Comparison of ENCODE assay signal across 11 cellular contexts in genomic region chrX:73262991-73263390, GRCh38. TPM values are rescaled to one million over a fixed set of nuclear protein-coding genes. Genes with fewer than 3 reads are reported as not detected.
DNase-seq lines count a peak whose midpoint lies in the region; ATAC-seq and TF ChIP-seq lines count a peak whose summit lies in the region.
"Had no signal": no experiment of that assay in that cellular context is flagged by ENCODE, and none has a peak within 500 bp of the region (broad histone marks: within the 10 kb centered on the region; RNA-seq: fewer than 3 reads in every experiment).

No MANE protein-coding gene starts in this region.

- TF ChIP-seq POLR2A in vagina (IDR thresholded peaks at IDR 0.05): no peak

- no peaks in the 10 kb centered on the region for H3K9me3 ChIP-seq in vagina
- H3K9me3 ChIP-seq: esophagus squamous epithelium had no signal

- no peaks in the 10 kb centered on the region for H3K4me1 ChIP-seq in vagina

- DNase-seq in SHP77 (lab: John Stamatoyannopoulos, UW): peak; percentile 0 to 6
- no peak for DNase-seq in SHP77 treated with DMSO at 0.1 percent for 48 hours (lab: John Stamatoyannopoulos, UW)
- DNase-seq in NCI-H2171 (lab: John Stamatoyannopoulos, UW): peak; percentile 0
- peak; percentile 1 for DNase-seq in central memory CD4-positive, alpha-beta T cell
- peak; percentile 16 for DNase-seq in superior temporal gyrus (ENCODE audit: extremely low spot score)
- no peak for DNase-seq in vagina (ENCODE audit: extremely low spot score in 2 of 2)
- no peak for DNase-seq in cardiac septum (ENCODE audit: low spot score)
- DNase-seq: activated gamma-delta T cell, esophagus squamous epithelium, naive B cell had no signal

- H3K36me3 ChIP-seq in vagina: no peaks in the 10 kb centered on the region
- H3K36me3 ChIP-seq: esophagus squamous epithelium had no signal

- no peak for ATAC-seq in HG03045 (IDR thresholded peaks at IDR 0.05; ENCODE audit: unreplicated experiment)

- H3K27me3 ChIP-seq in vagina: no peaks in the 10 kb centered on the region
- H3K27me3 ChIP-seq: esophagus squamous epithelium had no signal

- intact Hi-C loops in vagina (cut with DNase I) (no loop called here), cardiac septum (cut with DNase I) (no loop called here)

- no peak overlapping the region for H3K27ac ChIP-seq in vagina
- H3K27ac ChIP-seq: esophagus squamous epithelium had no signal

- TF ChIP-seq CTCF in vagina (IDR thresholded peaks at IDR 0.05): no peak

- H3K4me3 ChIP-seq in vagina: no peak overlapping the region
- H3K4me3 ChIP-seq: esophagus squamous epithelium had no signal

RNA-seq across cellular contexts. Expression of gene NAP1L2, which starts 48.3 kb away (rescaled TPM):
- total RNA-seq in vagina (4.7 TPM), cardiac septum (10.7 TPM)

Comparison
In these comparisons a context has a peak if more than half of its experiments do, and no peak if none do; other contexts are left out.
1. DNase-seq: peak in SHP77 (2 of 2), NCI-H2171 (single experiment), central memory CD4-positive, alpha-beta T cell (single experiment) and superior temporal gyrus (single experiment); none in SHP77 treated with DMSO at 0.1 percent for 48 hours (single experiment), vagina (0 of 2) and cardiac septum (single experiment).